Comparison of ENCODE assay signal across 1 cellular context in the genomic region with DNA sequence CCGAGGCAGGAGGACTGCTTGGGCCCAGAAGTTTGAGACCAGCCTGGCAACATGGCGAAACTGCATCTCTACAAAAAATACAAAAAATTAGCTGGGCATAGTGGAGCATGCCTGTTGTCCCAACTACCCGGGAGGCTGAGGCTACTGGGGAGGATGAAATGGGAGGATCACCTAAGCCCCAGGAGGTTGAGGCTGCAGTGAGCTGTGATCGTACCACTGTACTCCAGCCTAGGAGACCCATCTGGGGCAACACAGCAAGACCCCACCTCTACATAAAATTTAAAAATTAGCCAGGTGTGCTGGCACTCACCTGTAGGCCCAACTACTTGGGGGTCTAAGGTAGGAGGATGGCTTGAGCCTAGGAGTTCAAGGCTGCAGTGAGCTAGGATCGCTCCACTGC.
TF ChIP-seq lines count a peak whose summit lies in the region.

No MANE protein-coding gene starts in this region.

TF ChIP-seq in HCT116, 20 proteins besides CTCF, POLR2A, EP300 and RAD21 (continued from another document):
- TF ChIP-seq ZBTB33 (IDR thresholded peaks at IDR 0.05; ENCODE audit: extremely low read depth, insufficient replicate concordance, low read length) (no peak), ZFX (IDR thresholded peaks at IDR 0.05) (no peak), SRF (IDR thresholded peaks at IDR 0.05; ENCODE audit: low read depth) (no peak), EZH2 (IDR thresholded peaks at IDR 0.05) (no peak)
